ENCODE assay signal across 9 cellular contexts in genomic region chr22:22099833-22100812, GRCh38.
DNase-seq lines count a peak whose midpoint lies in the region; ATAC-seq and TF ChIP-seq lines count a peak whose summit lies in the region.
"Had no signal": no experiment of that assay in that cellular context is flagged by ENCODE, and none has a peak within 500 bp of the region (broad histone marks: within the 10 kb centered on the region; RNA-seq: fewer than 3 reads in every experiment).

No MANE protein-coding gene starts in this region.

- in situ Hi-C loops in HAP-1 (cut with MboI; ENCODE audit: low sequenced_read_pairs), result no loop called here

- no peak overlapping the region for H3K4me3 ChIP-seq in HAP-1
- H3K4me3 ChIP-seq: tibial nerve had no signal

- no peaks in the 10 kb centered on the region for H3K36me3 Mint-ChIP-seq in activated T-helper 2 cell treated with anti-CD3 and anti-CD28 coated beads, Interferon-gamma antibody, Interleukin-2, Interleukin-4, amounts not matched to agents 10 μg/mL and 5 μg/mL and 100 μg/mL, durations not matched to agents 14 hours and 24 hours and 36 hours (ENCODE audit: low read depth)

- TF ChIP-seq CTCF in C4-2B (conservative IDR thresholded peaks at IDR 0.05), result peak; percentile 57

- peaks cover 14% of the 10 kb centered on the region for H3K27me3 ChIP-seq in HAP-1 (ENCODE audit: low read depth)
- H3K27me3 ChIP-seq: tibial nerve had no signal

- no peaks in the 10 kb centered on the region for H3K9me3 ChIP-seq in HAP-1
- H3K9me3 ChIP-seq: tibial nerve had no signal

- H3K9me3 Mint-ChIP-seq in activated T-helper 2 cell treated with anti-CD3 and anti-CD28 coated beads, Interferon-gamma antibody, Interleukin-2, Interleukin-4, amounts not matched to agents 10 μg/mL and 5 μg/mL and 100 μg/mL, durations not matched to agents 14 hours and 24 hours and 36 hours, result no peaks in the 10 kb centered on the region

- H3K4me1 ChIP-seq in HAP-1, result no peaks in the 10 kb centered on the region
- H3K4me1 ChIP-seq: tibial nerve had no signal

- no peak overlapping the region for H3K27ac Mint-ChIP-seq in activated T-helper 2 cell treated with anti-CD3 and anti-CD28 coated beads, Interferon-gamma antibody, Interleukin-2, Interleukin-4, amounts not matched to agents 10 μg/mL and 5 μg/mL and 100 μg/mL, durations not matched to agents 14 hours and 24 hours and 36 hours

- intact Hi-C loops in activated T-helper 2 cell treated with anti-CD3 and anti-CD28 coated beads, Interferon-gamma antibody, Interleukin-2, Interleukin-4, amounts not matched to agents 10 μg/mL and 5 μg/mL and 100 μg/mL, durations not matched to agents 14 hours and 24 hours and 36 hours (cut with micrococcal nuclease), result no loop called here

- peaks cover 34% of the 10 kb centered on the region for H3K27me3 Mint-ChIP-seq in activated T-helper 2 cell treated with anti-CD3 and anti-CD28 coated beads, Interferon-gamma antibody, Interleukin-2, Interleukin-4, amounts not matched to agents 10 μg/mL and 5 μg/mL and 100 μg/mL, durations not matched to agents 14 hours and 24 hours and 36 hours (ENCODE audit: low read depth)

- H3K36me3 ChIP-seq in HAP-1 (replicated peaks), result no peaks in the 10 kb centered on the region
- H3K36me3 ChIP-seq: tibial nerve had no signal

- no peak overlapping the region for H3K4me3 Mint-ChIP-seq in activated T-helper 2 cell treated with anti-CD3 and anti-CD28 coated beads, Interferon-gamma antibody, Interleukin-2, Interleukin-4, amounts not matched to agents 10 μg/mL and 5 μg/mL and 100 μg/mL, durations not matched to agents 14 hours and 24 hours and 36 hours (ENCODE audit: low read depth)

- H3K27ac ChIP-seq in C4-2B, result no peak overlapping the region
- H3K27ac ChIP-seq: tibial nerve had no signal

- H3K4me1 Mint-ChIP-seq in activated T-helper 2 cell treated with anti-CD3 and anti-CD28 coated beads, Interferon-gamma antibody, Interleukin-2, Interleukin-4, amounts not matched to agents 10 μg/mL and 5 μg/mL and 100 μg/mL, durations not matched to agents 14 hours and 24 hours and 36 hours (ENCODE audit: low read depth), result no peaks in the 10 kb centered on the region

- DNase-seq in HAP-1 (ENCODE audit: low spot score in 2 of 2), result peak; percentile 10 to 29
- peak; percentile 15 for DNase-seq in iris pigment epithelial cell (ENCODE audit: low read depth)
- DNase-seq in activated T-helper 2 cell treated with anti-CD3 and anti-CD28 coated beads, Interferon-gamma antibody, Interleukin-2, Interleukin-4, amounts not matched to agents 10 μg/mL and 5 μg/mL and 100 μg/mL, durations not matched to agents 14 hours and 24 hours and 36 hours (ENCODE audit: low spot score), result no peak
- no peak for DNase-seq in NCI-H748 treated with DMSO at 0.1 percent for 48 hours (lab: John Stamatoyannopoulos, UW)
- DNase-seq in NCI-H187 treated with DMSO at 0.1 percent for 48 hours (lab: John Stamatoyannopoulos, UW), result no peak
- DNase-seq in D341Med (ENCODE audit: low spot score), result no peak

- peak; percentile 80 for ATAC-seq in SK-N-SH treated with all-trans-retinoic acid at 6 μM for 48 hours

TF ChIP-seq in SK-N-SH treated with all-trans-retinoic acid at 6 μM for 48 hours, 23 proteins besides CTCF, POLR2A, EP300 and RAD21:
- TF ChIP-seq ZNF565 (CRISPR knock-in tag; conservative IDR thresholded peaks at IDR 0.05; ENCODE audit: low read depth), result no peak
- no peak for TF ChIP-seq CSDC2 (CRISPR knock-in tag; IDR thresholded peaks at IDR 0.05)
- TF ChIP-seq CSRNP3 (CRISPR knock-in tag; IDR thresholded peaks at IDR 0.05), result no peak
- no peak for TF ChIP-seq ZNF70 (CRISPR knock-in tag; IDR thresholded peaks at IDR 0.05)
- no peak for TF ChIP-seq BACH2 (CRISPR knock-in tag; IDR thresholded peaks at IDR 0.05; ENCODE audit: borderline replicate concordance)
- no peak for TF ChIP-seq TOX (CRISPR knock-in tag; IDR thresholded peaks at IDR 0.05; ENCODE audit: borderline replicate concordance)
- TF ChIP-seq SNAI2 (CRISPR knock-in tag; IDR thresholded peaks at IDR 0.05), result no peak
- TF ChIP-seq PPARA (CRISPR knock-in tag; IDR thresholded peaks at IDR 0.05; ENCODE audit: borderline replicate concordance), result no peak
- TF ChIP-seq ARNTL (CRISPR knock-in tag; IDR thresholded peaks at IDR 0.05; ENCODE audit: borderline replicate concordance, low read depth), result no peak
- no peak for TF ChIP-seq GLIS3 (CRISPR knock-in tag; IDR thresholded peaks at IDR 0.05)
- no peak for TF ChIP-seq PATZ1 (CRISPR knock-in tag; IDR thresholded peaks at IDR 0.05; ENCODE audit: borderline replicate concordance)
- no peak for TF ChIP-seq ZFP30 (CRISPR knock-in tag; IDR thresholded peaks at IDR 0.05)
- TF ChIP-seq ZFP3 (CRISPR knock-in tag; IDR thresholded peaks at IDR 0.05), result no peak
- no peak for TF ChIP-seq ZC3H10 (CRISPR knock-in tag; IDR thresholded peaks at IDR 0.05)

Comparison
In these comparisons a context has a peak if more than half of its experiments do, and no peak if none do; other contexts are left out.
1. DNase-seq: peak in HAP-1 (2 of 2) and iris pigment epithelial cell (single experiment); none in activated T-helper 2 cell treated with anti-CD3 and anti-CD28 coated beads, Interferon-gamma antibody, Interleukin-2, Interleukin-4, amounts not matched to agents 10 μg/mL and 5 μg/mL and 100 μg/mL, durations not matched to agents 14 hours and 24 hours and 36 hours (single experiment), NCI-H748 treated with DMSO at 0.1 percent for 48 hours (single experiment), NCI-H187 treated with DMSO at 0.1 percent for 48 hours (single experiment) and D341Med (single experiment).